ENCODE assay signal across 10 cellular contexts in genomic region chr7:24917510-24918239, GRCh38.
DNase-seq lines count a peak whose midpoint lies in the region; ATAC-seq and TF ChIP-seq lines count a peak whose summit lies in the region.
"Had no signal": no experiment of that assay in that cellular context is flagged by ENCODE, and none has a peak within 500 bp of the region (broad histone marks: within the 10 kb centered on the region; RNA-seq: fewer than 3 reads in every experiment).

No MANE protein-coding gene starts in this region.

- H3K4me3 Mint-ChIP-seq in activated naive CD4-positive, alpha-beta T cell treated with anti-CD3 and anti-CD28 coated beads for 36 hours: no peak overlapping the region

- no peaks in the 10 kb centered on the region for H3K27me3 ChIP-seq in right atrium auricular region
- H3K27me3 ChIP-seq: tibial artery had no signal

- no peaks in the 10 kb centered on the region for H3K9me3 Mint-ChIP-seq in activated naive CD4-positive, alpha-beta T cell treated with anti-CD3 and anti-CD28 coated beads for 36 hours

- H3K4me1 Mint-ChIP-seq in activated naive CD4-positive, alpha-beta T cell treated with anti-CD3 and anti-CD28 coated beads for 36 hours (ENCODE audit: low read depth): peaks cover 94% of the 10 kb centered on the region

- no peak overlapping the region for H3K27ac ChIP-seq in right atrium auricular region
- H3K27ac ChIP-seq: tibial artery had no signal

- in situ Hi-C loops in astrocyte of the spinal cord (cut with HindIII; ENCODE audit: low sequenced_read_pairs): no loop called here

- ATAC-seq in HG02981 (IDR thresholded peaks at IDR 0.05; ENCODE audit: unreplicated experiment): peak; percentile 36
- ATAC-seq in stimulated activated naive CD8-positive, alpha-beta T cell treated with anti-CD3 and anti-CD28 coated beads, Interleukin-15, Interleukin-2, amounts not matched to agents 100 U/mL and 50 U/mL, for 24 hours: peak; percentile 65

- no peaks in the 10 kb centered on the region for H3K36me3 ChIP-seq in right atrium auricular region
- H3K36me3 ChIP-seq: tibial artery had no signal

- CTCF ChIA-PET in activated naive CD4-positive, alpha-beta T cell treated with anti-CD3 and anti-CD28 coated beads for 36 hours (lab: Charles Lee): interaction anchor here (0.6 kb wide), 1 partner anchor 97 kb away, joined by 3 read pairs; no protein-coding TSS in a partner anchor

- peaks cover 3% of the 10 kb centered on the region for H3K36me3 Mint-ChIP-seq in activated naive CD4-positive, alpha-beta T cell treated with anti-CD3 and anti-CD28 coated beads for 36 hours (ENCODE audit: low read depth)

- no peaks in the 10 kb centered on the region for H3K9me3 ChIP-seq in right atrium auricular region
- H3K9me3 ChIP-seq: tibial artery had no signal

- peaks cover 0 to 13% of the 10 kb centered on the region in 2 donors for H3K4me1 ChIP-seq in right atrium auricular region
- H3K4me1 ChIP-seq: tibial artery had no signal

- peak overlapping the region; percentile 37 for H3K27ac Mint-ChIP-seq in activated naive CD4-positive, alpha-beta T cell treated with anti-CD3 and anti-CD28 coated beads for 36 hours

- no peak for DNase-seq in activated naive CD4-positive, alpha-beta T cell treated with anti-CD3 and anti-CD28 coated beads for 36 hours
- no peak for DNase-seq in activated naive CD4-positive, alpha-beta T cell (lab: John Stamatoyannopoulos, UW)
- DNase-seq in astrocyte of the spinal cord (ENCODE audit: low read depth, low spot score) (peak; percentile 82), right atrium auricular region (ENCODE audit: low spot score) (no peak)
- DNase-seq in stimulated activated naive CD8-positive, alpha-beta T cell treated with anti-CD3 and anti-CD28 coated beads, Interleukin-15, Interleukin-2, amounts not matched to agents 100 U/mL and 50 U/mL, for 24 hours: no peak
- no peak for DNase-seq in stimulated activated naive CD4-positive, alpha-beta T cell treated with Interleukin-2 at 50 U/mL for 16 hours (lab: John Stamatoyannopoulos, UW)
- no peak for DNase-seq in activated CD8-positive, alpha-beta memory T cell treated with anti-CD3 and anti-CD28 coated beads, Interleukin-2, amount 50 U/mL, for 4 hours
- DNase-seq: amygdala, tibial artery had no signal

- H3K4me3 ChIP-seq in astrocyte of the spinal cord (ENCODE audit: low read depth, low read length): no peak overlapping the region
- no peak overlapping the region for H3K4me3 ChIP-seq in right atrium auricular region
- H3K4me3 ChIP-seq: tibial artery had no signal

- no peaks in the 10 kb centered on the region for H3K27me3 Mint-ChIP-seq in activated naive CD4-positive, alpha-beta T cell treated with anti-CD3 and anti-CD28 coated beads for 36 hours (ENCODE audit: low read depth)

- no peak for TF ChIP-seq CTCF in astrocyte of the spinal cord (IDR thresholded peaks at IDR 0.05; ENCODE audit: low read depth, low read length)
- TF ChIP-seq CTCF in right atrium auricular region (IDR thresholded peaks at IDR 0.05): no peak

- intact Hi-C loops in activated naive CD4-positive, alpha-beta T cell treated with anti-CD3 and anti-CD28 coated beads for 36 hours (cut with micrococcal nuclease): loop anchor here (2.0 to 10.0 kb wide), 2 partner anchors 61 to 343 kb away; partner anchors contain the start of gene PALS2
